In the genomic region with DNA sequence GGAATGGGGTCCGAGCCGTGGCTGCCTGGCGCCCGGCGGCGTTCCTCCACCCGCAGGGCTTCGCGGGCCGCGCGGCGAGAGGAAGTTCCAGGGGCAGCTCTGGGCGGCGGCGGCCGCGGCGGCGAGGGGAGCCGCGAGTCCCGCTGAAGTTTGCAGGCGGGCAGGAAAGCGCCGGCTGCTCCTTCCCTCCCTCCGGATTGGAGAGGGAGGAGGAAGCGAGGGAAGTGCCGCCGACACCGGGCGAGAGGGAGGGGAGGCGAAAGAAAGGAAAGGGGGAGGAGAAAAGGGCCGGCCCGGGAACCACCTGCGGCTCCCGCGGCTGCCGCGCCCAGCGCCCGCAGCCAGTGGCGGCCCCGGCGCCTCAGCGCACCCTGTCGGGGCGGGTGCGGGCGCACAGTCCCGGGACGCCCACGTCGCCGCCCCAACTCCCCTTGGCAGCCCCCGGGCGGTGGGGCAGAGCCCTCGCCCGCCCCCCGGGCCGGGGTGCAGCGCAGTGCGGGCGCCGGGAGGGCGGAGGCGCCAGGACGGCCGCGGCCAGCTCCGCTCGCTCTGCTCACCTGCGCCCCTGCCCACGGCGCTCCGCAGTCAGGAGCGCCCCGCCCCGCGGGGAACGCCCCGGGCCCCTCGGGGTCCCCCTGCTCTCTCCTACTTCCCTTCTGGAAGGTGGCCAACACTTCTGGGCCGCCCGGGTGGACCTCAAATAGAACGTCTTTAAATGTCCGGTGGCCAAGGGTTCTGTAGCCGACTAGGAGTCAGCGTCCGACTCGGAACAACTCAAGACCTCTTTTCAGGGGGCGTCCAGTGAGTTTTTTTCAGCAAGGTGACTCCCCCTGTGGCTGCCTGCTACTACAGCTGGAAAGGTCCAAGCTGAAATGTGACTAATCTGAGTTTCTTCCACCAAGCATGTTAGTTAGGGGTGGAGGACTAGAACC, we compare ENCODE assay signal across 8 cellular contexts.
DNase-seq lines count a peak whose midpoint lies in the region; ATAC-seq and TF ChIP-seq lines count a peak whose summit lies in the region.

No MANE protein-coding gene starts in this region.

- POLR2A ChIA-PET in WTC11 (lab: Charles Lee): interaction anchor here (0.9 kb wide), 1 partner anchor 55 kb away, joined by 3 read pairs; no protein-coding TSS in a partner anchor

- H3K27ac Mint-ChIP-seq in WTC11: peak overlapping the region; percentile 91

- ATAC-seq in GM18511 (IDR thresholded peaks at IDR 0.05; ENCODE audit: unreplicated experiment): peak; percentile 62
- ATAC-seq in HG02938 (IDR thresholded peaks at IDR 0.05; ENCODE audit: unreplicated experiment): peak; percentile 39
- ATAC-seq in WTC11: peak; percentile 72

- WGBS in ectodermal cell, 2 experiments: 0 to 1% methylated on average over 92 of the region's 92 CpGs
- WGBS in lower leg skin, 2 donors: 1 to 5% methylated on average over 15 to 53 of the region's 92 CpGs

- H3K36me3 ChIP-seq in ectodermal cell (ENCODE audit: control insufficient read depth, insufficient read depth, low read length): no peaks in the 10 kb centered on the region

- peak in 1 of 2 donors; percentile 11 for TF ChIP-seq POLR2A in lower leg skin (IDR thresholded peaks at IDR 0.05)

- H3K4me1 ChIP-seq in ectodermal cell (ENCODE audit: control insufficient read depth, insufficient read depth, low read length): no peaks in the 10 kb centered on the region

- peak overlapping the region; percentile 81 for H3K4me3 ChIP-seq in ectodermal cell (ENCODE audit: insufficient read depth, low read depth, low read length)
- H3K4me3 ChIP-seq in lower leg skin (ENCODE audit: low read depth, poor library complexity, severe bottlenecking): peak overlapping the region; percentile 88

- CTCF ChIA-PET in WTC11 (lab: Charles Lee): interaction anchor here (0.8 to 3.4 kb wide), 20 partner anchors 10 to 294 kb away, joined by 3 to 18 read pairs (median 4); a partner anchor contains a TSS

- peak overlapping the region; percentile 96 for H3K4me3 Mint-ChIP-seq in WTC11

- peaks cover 26% of the 10 kb centered on the region for H3K27me3 ChIP-seq in ectodermal cell (ENCODE audit: control insufficient read depth, insufficient read depth, low read length, poor library complexity, severe bottlenecking)

- H3K9me3 Mint-ChIP-seq in WTC11: no peaks in the 10 kb centered on the region

- H3K27ac ChIP-seq in ectodermal cell (ENCODE audit: insufficient read depth, low read depth, low read length, poor library complexity, severe bottlenecking): peak overlapping the region; percentile 72

- H3K9me3 ChIP-seq in ectodermal cell (ENCODE audit: control insufficient read depth, low read length): no peaks in the 10 kb centered on the region

- H3K4me1 Mint-ChIP-seq in WTC11: peaks cover 35% of the 10 kb centered on the region

- H3K36me3 Mint-ChIP-seq in WTC11: no peaks in the 10 kb centered on the region

- H3K27me3 Mint-ChIP-seq in WTC11 (ENCODE audit: low read depth): peaks cover 5% of the 10 kb centered on the region; the same call in 1 of the 2 replicates

- intact Hi-C loops in lower leg skin (cut with DNase I; ENCODE audit: low total_unique reads): no loop called here

- DNase-seq in AG08396 (ENCODE audit: low spot score) (peak; percentile 83), NCI-H2107 (lab: John Stamatoyannopoulos, UW) (peak; percentile 36), WTC11 (ENCODE audit: low spot score) (peak; percentile 83), lower leg skin (ENCODE audit: low spot score in 2 of 2) (peak; percentile 65 to 93)
- DNase-seq in stimulated activated CD8-positive, alpha-beta memory T cell treated with anti-CD3 and anti-CD28 coated beads, Interleukin-4, amount 100 ng/mL, for 24 hours (ENCODE audit: low read depth): peak; percentile 8

- TF ChIP-seq CTCF in WTC11 (IDR thresholded peaks at IDR 0.05): no peak
- no peak for TF ChIP-seq CTCF in lower leg skin (IDR thresholded peaks at IDR 0.05)

TF ChIP-seq in WTC11, 78 proteins besides CTCF, POLR2A, EP300 and RAD21 (continues in another document):
- TF ChIP-seq ATF1 (CRISPR knock-in tag; IDR thresholded peaks at IDR 0.05) (0 out of 2 replicates have a peak, but pooled peaks have one; percentile 11), ZNF232 (CRISPR knock-in tag; IDR thresholded peaks at IDR 0.05) (no peak), TCF7 (CRISPR knock-in tag; IDR thresholded peaks at IDR 0.05; ENCODE audit: low read depth) (no peak), SP1 (CRISPR knock-in tag; conservative IDR thresholded peaks at IDR 0.05) (peak; percentile 1; the same call in 1 of the 2 replicates), RORB (CRISPR knock-in tag; IDR thresholded peaks at IDR 0.05) (no peak), FOXK1 (CRISPR knock-in tag; IDR thresholded peaks at IDR 0.05) (peak; percentile 62), ZNF671 (CRISPR knock-in tag; IDR thresholded peaks at IDR 0.05) (no peak), GABPB1 (CRISPR knock-in tag; IDR thresholded peaks at IDR 0.05) (no peak; the same call in 1 of the 2 replicates)
- TF ChIP-seq, protein P1, sequence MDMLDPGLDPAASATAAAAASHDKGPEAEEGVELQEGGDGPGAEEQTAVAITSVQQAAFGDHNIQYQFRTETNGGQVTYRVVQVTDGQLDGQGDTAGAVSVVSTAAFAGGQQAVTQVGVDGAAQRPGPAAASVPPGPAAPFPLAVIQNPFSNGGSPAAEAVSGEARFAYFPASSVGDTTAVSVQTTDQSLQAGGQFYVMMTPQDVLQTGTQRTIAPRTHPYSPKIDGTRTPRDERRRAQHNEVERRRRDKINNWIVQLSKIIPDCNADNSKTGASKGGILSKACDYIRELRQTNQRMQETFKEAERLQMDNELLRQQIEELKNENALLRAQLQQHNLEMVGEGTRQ (CRISPR knock-in tag; IDR thresholded peaks at IDR 0.05): no peak; the same call in 1 of the 2 replicates
- TF ChIP-seq, protein P2, sequence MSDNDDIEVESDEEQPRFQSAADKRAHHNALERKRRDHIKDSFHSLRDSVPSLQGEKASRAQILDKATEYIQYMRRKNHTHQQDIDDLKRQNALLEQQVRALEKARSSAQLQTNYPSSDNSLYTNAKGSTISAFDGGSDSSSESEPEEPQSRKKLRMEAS (CRISPR knock-in tag; IDR thresholded peaks at IDR 0.05): no peak
- TF ChIP-seq, protein P3, sequence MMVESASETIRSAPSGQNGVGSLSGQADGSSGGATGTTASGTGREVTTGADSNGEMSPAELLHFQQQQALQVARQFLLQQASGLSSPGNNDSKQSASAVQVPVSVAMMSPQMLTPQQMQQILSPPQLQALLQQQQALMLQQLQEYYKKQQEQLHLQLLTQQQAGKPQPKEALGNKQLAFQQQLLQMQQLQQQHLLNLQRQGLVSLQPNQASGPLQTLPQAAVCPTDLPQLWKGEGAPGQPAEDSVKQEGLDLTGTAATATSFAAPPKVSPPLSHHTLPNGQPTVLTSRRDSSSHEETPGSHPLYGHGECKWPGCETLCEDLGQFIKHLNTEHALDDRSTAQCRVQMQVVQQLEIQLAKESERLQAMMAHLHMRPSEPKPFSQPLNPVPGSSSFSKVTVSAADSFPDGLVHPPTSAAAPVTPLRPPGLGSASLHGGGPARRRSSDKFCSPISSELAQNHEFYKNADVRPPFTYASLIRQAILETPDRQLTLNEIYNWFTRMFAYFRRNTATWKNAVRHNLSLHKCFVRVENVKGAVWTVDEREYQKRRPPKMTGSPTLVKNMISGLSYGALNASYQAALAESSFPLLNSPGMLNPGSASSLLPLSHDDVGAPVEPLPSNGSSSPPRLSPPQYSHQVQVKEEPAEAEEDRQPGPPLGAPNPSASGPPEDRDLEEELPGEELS (CRISPR knock-in tag; IDR thresholded peaks at IDR 0.05): peak; percentile 50; the same call in 1 of the 2 replicates
- TF ChIP-seq, protein P4, sequence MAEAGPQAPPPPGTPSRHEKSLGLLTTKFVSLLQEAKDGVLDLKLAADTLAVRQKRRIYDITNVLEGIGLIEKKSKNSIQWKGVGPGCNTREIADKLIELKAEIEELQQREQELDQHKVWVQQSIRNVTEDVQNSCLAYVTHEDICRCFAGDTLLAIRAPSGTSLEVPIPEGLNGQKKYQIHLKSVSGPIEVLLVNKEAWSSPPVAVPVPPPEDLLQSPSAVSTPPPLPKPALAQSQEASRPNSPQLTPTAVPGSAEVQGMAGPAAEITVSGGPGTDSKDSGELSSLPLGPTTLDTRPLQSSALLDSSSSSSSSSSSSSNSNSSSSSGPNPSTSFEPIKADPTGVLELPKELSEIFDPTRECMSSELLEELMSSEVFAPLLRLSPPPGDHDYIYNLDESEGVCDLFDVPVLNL (CRISPR knock-in tag; IDR thresholded peaks at IDR 0.05; ENCODE audit: borderline replicate concordance, low read depth): no peak
- TF ChIP-seq, protein P5, sequence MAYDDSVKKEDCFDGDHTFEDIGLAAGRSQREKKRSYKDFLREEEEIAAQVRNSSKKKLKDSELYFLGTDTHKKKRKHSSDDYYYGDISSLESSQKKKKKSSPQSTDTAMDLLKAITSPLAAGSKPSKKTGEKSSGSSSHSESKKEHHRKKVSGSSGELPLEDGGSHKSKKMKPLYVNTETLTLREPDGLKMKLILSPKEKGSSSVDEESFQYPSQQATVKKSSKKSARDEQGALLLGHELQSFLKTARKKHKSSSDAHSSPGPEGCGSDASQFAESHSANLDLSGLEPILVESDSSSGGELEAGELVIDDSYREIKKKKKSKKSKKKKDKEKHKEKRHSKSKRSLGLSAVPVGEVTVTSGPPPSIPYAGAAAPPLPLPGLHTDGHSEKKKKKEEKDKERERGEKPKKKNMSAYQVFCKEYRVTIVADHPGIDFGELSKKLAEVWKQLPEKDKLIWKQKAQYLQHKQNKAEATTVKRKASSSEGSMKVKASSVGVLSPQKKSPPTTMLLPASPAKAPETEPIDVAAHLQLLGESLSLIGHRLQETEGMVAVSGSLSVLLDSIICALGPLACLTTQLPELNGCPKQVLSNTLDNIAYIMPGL (CRISPR knock-in tag; IDR thresholded peaks at IDR 0.05): peak; percentile 24; the same call in 1 of the 2 replicates

Comparison
In these comparisons a context has a peak if more than half of its experiments do, and no peak if none do; other contexts are left out.
1. Peak in every context shown above with its lines: DNase-seq, ATAC-seq, H3K4me3 ChIP-seq and H3K27ac ChIP-seq.
2. DNase-seq: peak in every context shown above with its lines; median percentile 83 in AG08396; 83 in WTC11; 79 in lower leg skin; 36 in NCI-H2107; 8 in stimulated activated CD8-positive, alpha-beta memory T cell treated with anti-CD3 and anti-CD28 coated beads, Interleukin-4, amount 100 ng/mL, for 24 hours.